20 cellular contexts compared by ENCODE assay signal in genomic region chr3:175457301-175457700, GRCh38.
DNase-seq lines count a peak whose midpoint lies in the region; ATAC-seq and TF ChIP-seq lines count a peak whose summit lies in the region.
"Had no signal": no experiment of that assay in that cellular context is flagged by ENCODE, and none has a peak within 500 bp of the region (broad histone marks: within the 10 kb centered on the region; RNA-seq: fewer than 3 reads in every experiment).

No MANE protein-coding gene starts in this region.

- no peak for TF ChIP-seq CTCF in activated CD8-positive, alpha-beta T cell treated with anti-CD3 and anti-CD28 coated beads for 36 hours (IDR thresholded peaks at IDR 0.05)

- H3K27me3 Mint-ChIP-seq in activated CD8-positive, alpha-beta T cell treated with anti-CD3 and anti-CD28 coated beads for 36 hours = no peaks in the 10 kb centered on the region
- H3K27me3 Mint-ChIP-seq: B cell; CD4-positive, alpha-beta T cell had no signal

- no peaks in the 10 kb centered on the region for H3K4me1 Mint-ChIP-seq in activated CD8-positive, alpha-beta T cell treated with anti-CD3 and anti-CD28 coated beads for 36 hours (ENCODE audit: low read depth)
- H3K4me1 Mint-ChIP-seq: B cell had no signal

- H3K4me3 Mint-ChIP-seq in activated CD8-positive, alpha-beta T cell treated with anti-CD3 and anti-CD28 coated beads for 36 hours = no peak overlapping the region
- H3K4me3 Mint-ChIP-seq: B cell; CD4-positive, alpha-beta T cell; T-helper 2 cell treated with Interferon-gamma antibody and Interleukin-4, amounts not matched to agents 5 μg/mL and 100 μg/mL, for 36 hours had no signal

- POLR2A ChIA-PET in activated CD8-positive, alpha-beta T cell treated with anti-CD3 and anti-CD28 coated beads for 36 hours (lab: Charles Lee) = no interaction called here

- ATAC-seq in GM18517 (IDR thresholded peaks at IDR 0.05; ENCODE audit: unreplicated experiment) = peak; percentile 73
- ATAC-seq in GM21367 (IDR thresholded peaks at IDR 0.05; ENCODE audit: unreplicated experiment) = peak; percentile 56
- ATAC-seq in HG03354 (IDR thresholded peaks at IDR 0.05; ENCODE audit: poor library complexity, severe bottlenecking, unreplicated experiment) = peak; percentile 78
- no peak for ATAC-seq in GM21526 (IDR thresholded peaks at IDR 0.05; ENCODE audit: low FRiP score, unreplicated experiment)
- no peak for ATAC-seq in activated CD8-positive, alpha-beta T cell treated with anti-CD3 and anti-CD28 coated beads for 36 hours

- intact Hi-C loops in activated CD8-positive, alpha-beta T cell treated with anti-CD3 and anti-CD28 coated beads for 36 hours (cut with micrococcal nuclease) = no loop called here

- H3K36me3 Mint-ChIP-seq in activated CD8-positive, alpha-beta T cell treated with anti-CD3 and anti-CD28 coated beads for 36 hours (ENCODE audit: low read depth) = no peaks in the 10 kb centered on the region

- H3K27ac Mint-ChIP-seq in activated CD8-positive, alpha-beta T cell treated with anti-CD3 and anti-CD28 coated beads for 36 hours = no peak overlapping the region
- H3K27ac Mint-ChIP-seq: B cell; CD4-positive, alpha-beta T cell; T-helper 2 cell treated with Interferon-gamma antibody and Interleukin-4, amounts not matched to agents 5 μg/mL and 100 μg/mL, for 36 hours had no signal

- peak; percentile 1 for DNase-seq in kidney tubule cell (ENCODE audit: low spot score)
- no peak for DNase-seq in activated effector memory CD4-positive, alpha-beta T cell treated with anti-CD3 and anti-CD28 coated beads, Interleukin-2, amount 50 U/mL, for 16 hours
- no peak for DNase-seq in activated CD8-positive, alpha-beta T cell treated with anti-CD3 and anti-CD28 coated beads for 36 hours
- no peak for DNase-seq in activated CD4-positive, alpha-beta T cell treated with anti-CD3 and anti-CD28 coated beads, Interleukin-2, amount 50 U/mL, for 1 hour
- DNase-seq: CD4-positive, alpha-beta T cell; HCEC 1CT; NCI-H1048; NCI-H146; NCI-H2081 treated with DMSO at 0.1 percent for 48 hours; NCI-H226; NCI-H526 treated with DMSO at 0.1 percent for 48 hours; OCI-M1; RPMI8226; SW 1271 had no signal

- peaks cover 7% of the 10 kb centered on the region for H3K9me3 Mint-ChIP-seq in activated CD8-positive, alpha-beta T cell treated with anti-CD3 and anti-CD28 coated beads for 36 hours

- CTCF ChIA-PET in activated CD8-positive, alpha-beta T cell treated with anti-CD3 and anti-CD28 coated beads for 36 hours (lab: Charles Lee) = no interaction called here

Comparison
In these comparisons a context has a peak if more than half of its experiments do, and no peak if none do; other contexts are left out.
1. ATAC-seq: peak in GM18517 (single experiment), GM21367 (single experiment) and HG03354 (single experiment); none in GM21526 (single experiment) and activated CD8-positive, alpha-beta T cell treated with anti-CD3 and anti-CD28 coated beads for 36 hours (single experiment).